ENCODE assay signal across 35 cellular contexts in genomic region chr11:70620510-70621184, GRCh38.
DNase-seq lines count a peak whose midpoint lies in the region; ATAC-seq, FAIRE-seq and TF ChIP-seq lines count a peak whose summit lies in the region.
"Had no signal": no experiment of that assay in that cellular context is flagged by ENCODE, and none has a peak within 500 bp of the region (broad histone marks: within the 10 kb centered on the region; RNA-seq: fewer than 3 reads in every experiment).

No MANE protein-coding gene starts in this region.

- no peak overlapping the region for H4K5ac ChIP-seq in IMR-90 (ENCODE audit: low read depth, low read length)

- H3K79me1 ChIP-seq in IMR-90 (ENCODE audit: low read depth in 1 of 2, low read length in 2 of 2) (no peaks in the 10 kb centered on the region), neuronal stem cell (ENCODE audit: low read depth, low read length) (peaks cover 3% of the 10 kb centered on the region)

- H4K91ac ChIP-seq in IMR-90 (ENCODE audit: insufficient read depth, low read depth, low read length) (no peak overlapping the region), neuronal stem cell (ENCODE audit: low read depth, low read length, poor library complexity) (no peak overlapping the region)

- CTCF ChIA-PET in HepG2 (lab: Yijun Ruan, JAX; ENCODE audit: low intra/inter-chr PET ratio, low total read pairs) (no interaction called here), IMR-90 (lab: Yijun Ruan, JAX) (no interaction called here)

- no TSS peak for BruUV-seq in HepG2 (replicated peaks; lab: Mats Ljungman, UMichigan)
- no TSS peak for BruUV-seq in IMR-90 (replicated peaks; lab: Mats Ljungman, UMichigan)

- DNase-seq in NCI-H82 (lab: John Stamatoyannopoulos, UW) (peak; percentile 58), NCI-H82 treated with DMSO at 0.1 percent for 48 hours (lab: John Stamatoyannopoulos, UW; ENCODE audit: unreplicated experiment) (no peak), HepG2 (ENCODE audit: low spot score) (no peak), right lobe of liver (no peak), IMR-90 (no peak), neuronal stem cell (ENCODE audit: low spot score) (no peak), KBM-7 (no peak)
- DNase-seq: 8988T; ACHN; AML-193; BE2C; C1 segment of cervical spinal cord; Caco-2; Calu3; CD4-positive, alpha-beta memory T cell; CD4-positive, alpha-beta T cell; CD4-positive, CD25-positive, alpha-beta regulatory T cell; CD8-positive, alpha-beta memory T cell; CD8-positive, alpha-beta T cell; COR-L47; DMS 273 treated with DMSO at 0.1 percent for 48 hours; DMS153; DMS53; DMS79; DMS79 treated with DMSO at 0.1 percent for 48 hours; DND-41; EL had no signal

- H2AK9ac ChIP-seq in IMR-90 (replicated peaks; ENCODE audit: low read depth, low read length, poor library complexity): no peak overlapping the region

- H4K20me1 ChIP-seq in HepG2 (ENCODE audit: insufficient read depth, low read length) (peaks cover 4% of the 10 kb centered on the region; the same call in 1 of the 2 replicates), IMR-90 (ENCODE audit: insufficient read depth, low read length) (no peaks in the 10 kb centered on the region; the same call in 1 of the 2 replicates)
- H4K20me1 ChIP-seq: BLaER1 had no signal

- H2BK5ac ChIP-seq in IMR-90 (ENCODE audit: low read depth, low read length, poor library complexity, severe bottlenecking) (no peak overlapping the region), neuronal stem cell (ENCODE audit: low read length) (no peak overlapping the region)

- TF ChIP-seq CTCF in HepG2 (CRISPR knock-in tag; IDR thresholded peaks at IDR 0.05) (no peak), right lobe of liver (IDR thresholded peaks at IDR 0.05) (no peak), IMR-90 (conservative IDR thresholded peaks at IDR 0.05; ENCODE audit: low read depth, low read length) (no peak)

- no peak overlapping the region for H2BK120ac ChIP-seq in IMR-90 (ENCODE audit: low read depth, low read length)
- no peak overlapping the region for H2BK120ac ChIP-seq in neuronal stem cell (ENCODE audit: low read depth, low read length)

- POLR2A ChIA-PET in HepG2 (lab: Yijun Ruan, JAX) (no interaction called here), IMR-90 (lab: Charles Lee; ENCODE audit: unreplicated experiment) (no interaction called here)

- TF ChIP-seq POLR2A in HepG2 (IDR thresholded peaks at IDR 0.05; ENCODE audit: insufficient read depth in 1 of 2, low read depth in 2 of 2, low read length in 2 of 2): no peak
- TF ChIP-seq POLR2A in right lobe of liver (IDR thresholded peaks at IDR 0.05): no peak
- no peak for TF ChIP-seq POLR2A in IMR-90 (IDR thresholded peaks at IDR 0.05; ENCODE audit: low read depth, low read length)

- FAIRE-seq in HepG2 (lab: Jason Lieb, UNC): no peak
- FAIRE-seq: A204.1, A549, D721Med had no signal

- H3K23ac ChIP-seq in IMR-90 (ENCODE audit: low read depth, low read length) (no peak overlapping the region), neuronal stem cell (ENCODE audit: low read depth, low read length, poor library complexity) (no peak overlapping the region)

- H4K8ac ChIP-seq in IMR-90 (ENCODE audit: low read depth in 2 of 2, low read length in 2 of 2): no peak overlapping the region
- H4K8ac ChIP-seq in neuronal stem cell (ENCODE audit: low read depth, low read length): no peak overlapping the region

- ATAC-seq in HepG2: no peak
- ATAC-seq in right lobe of liver: no peak
- ATAC-seq in IMR-90 (ENCODE audit: low read depth): no peak
- ATAC-seq in HG03045 (IDR thresholded peaks at IDR 0.05; ENCODE audit: unreplicated experiment): no peak
- ATAC-seq: A549; CD8-positive, alpha-beta T cell had no signal

- H3K18ac ChIP-seq in IMR-90 (ENCODE audit: low read depth, low read length) (no peak overlapping the region), neuronal stem cell (ENCODE audit: low read length) (peak overlapping the region; percentile 18)

- H3K4ac ChIP-seq in IMR-90 (ENCODE audit: low read depth, low read length) (no peak overlapping the region), neuronal stem cell (ENCODE audit: low read length) (no peak overlapping the region)

- dilution Hi-C loops in IMR-90 (cut with HindIII; ENCODE audit: low sequenced_read_pairs, unreplicated experiment): no loop called here

- H3K9ac ChIP-seq in HepG2 (ENCODE audit: insufficient read depth, low read depth, low read length) (no peak overlapping the region), IMR-90 (ENCODE audit: low read depth, low read length) (no peak overlapping the region), neuronal stem cell (ENCODE audit: low read depth, low read length, poor library complexity) (no peak overlapping the region)
- H3K9ac ChIP-seq: BLaER1; BLaER1 treated with 17β-estradiol and CSF1 and Interleukin-3, amounts not matched to agents 10 nM and 100 nM had no signal

- intact Hi-C loops in HepG2 (cut with micrococcal nuclease; ENCODE audit: unreplicated experiment): no loop called here
- intact Hi-C loops in right lobe of liver (cut with DNase I): no loop called here
- intact Hi-C loops in IMR-90 (cut with micrococcal nuclease): no loop called here

- H2BK20ac ChIP-seq in IMR-90 (ENCODE audit: low read depth, low read length): no peak overlapping the region

- H3K79me2 ChIP-seq in HepG2 (ENCODE audit: insufficient read depth, low read length): no peaks in the 10 kb centered on the region

- H2AK5ac ChIP-seq in IMR-90 (ENCODE audit: low read depth, low read length): no peak overlapping the region
- no peak overlapping the region for H2AK5ac ChIP-seq in neuronal stem cell (ENCODE audit: low read depth, low read length)

- WGBS in HepG2 (ENCODE audit: low lambda C conversion rate): 93% methylated on average over 10 of the region's 12 CpGs
- WGBS in right lobe of liver (ENCODE audit: insufficient coverage, low coverage, low lambda C conversion rate, missing lambda C conversion rate): 90% methylated on average over 7 of the region's 12 CpGs
- WGBS in IMR-90 (ENCODE audit: extremely low coverage in 2 of 2, insufficient read length in 1 of 2), 2 experiments: no CpG with 5 or more reads among the region's 12 CpGs
- no CpG with 5 or more reads among the region's 12 CpGs for WGBS in neuronal stem cell (ENCODE audit: extremely low coverage in 2 of 2, insufficient read length in 2 of 2, insufficient replicate concordance in 1 of 2), 2 donors

- no peak overlapping the region for H2AFZ ChIP-seq in HepG2 (ENCODE audit: low read length)
- H2AFZ ChIP-seq in IMR-90 (replicated peaks; ENCODE audit: low read length, poor library complexity): no peak overlapping the region
- H2AFZ ChIP-seq in neuronal stem cell (ENCODE audit: low read length): no peak overlapping the region

- H2BK15ac ChIP-seq in IMR-90 (ENCODE audit: low read depth, low read length) (no peak overlapping the region), neuronal stem cell (ENCODE audit: low read length) (no peak overlapping the region)

- H3K27me3 ChIP-seq in HepG2 (ENCODE audit: control insufficient read depth in 1 of 2, insufficient read depth in 2 of 2, low read length in 2 of 2): no peaks in the 10 kb centered on the region
- no peaks in the 10 kb centered on the region for H3K27me3 ChIP-seq in right lobe of liver
- peaks cover 5% of the 10 kb centered on the region for H3K27me3 ChIP-seq in IMR-90 (ENCODE audit: control insufficient read depth, insufficient read depth, low read length)
- H3K27me3 ChIP-seq in neuronal stem cell (ENCODE audit: control insufficient read depth in 3 of 3, insufficient read depth in 3 of 3, low read depth in 1 of 3, low read length in 3 of 3): no peaks in the 10 kb centered on the region
- H3K27me3 ChIP-seq: BE2C; BLaER1; BLaER1 treated with 17β-estradiol and CSF1 and Interleukin-3, amounts not matched to agents 10 nM and 100 nM had no signal

- TF ChIP-seq RAD21 in HepG2 (CRISPR knock-in tag; IDR thresholded peaks at IDR 0.05) (no peak), IMR-90 (IDR thresholded peaks at IDR 0.05; ENCODE audit: low read length) (no peak)

- H3K27ac ChIP-seq in HepG2 (ENCODE audit: extremely low read length, insufficient read depth, low read length): no peak overlapping the region
- H3K27ac ChIP-seq in right lobe of liver: no peak overlapping the region
- no peak overlapping the region for H3K27ac ChIP-seq in IMR-90 (ENCODE audit: insufficient read depth, low read length)
- H3K27ac ChIP-seq in neuronal stem cell (replicated peaks; ENCODE audit: low read length): no peak overlapping the region
- H3K27ac ChIP-seq: 22Rv1; A549; BLaER1; BLaER1 treated with 17β-estradiol and CSF1 and Interleukin-3, amounts not matched to agents 10 nM and 100 nM; C4-2B had no signal

- in situ Hi-C loops in HepG2 (cut with HindIII; ENCODE audit: extremely low pct_ligation_motif_present, low pct_unique_long_range_greater_than_20kb): no loop called here
- in situ Hi-C loops in IMR-90 (cut with MboI; ENCODE audit: low sequenced_read_pairs): no loop called here
- in situ Hi-C loops in KBM-7 (cut with MboI; ENCODE audit: low pct_unique_long_range_greater_than_20kb, low sequenced_read_pairs): no loop called here

- no peak overlapping the region for H2BK12ac ChIP-seq in neuronal stem cell (ENCODE audit: low read length)

- no peaks in the 10 kb centered on the region; the same call in 1 of the 2 replicates for H3K9me1 ChIP-seq in IMR-90 (ENCODE audit: insufficient read depth, low read length)

- H3K36me3 ChIP-seq in HepG2 (replicated peaks in 1 of 2; ENCODE audit: control insufficient read depth in 1 of 2, insufficient read depth in 2 of 2, low read length in 2 of 2): no peaks in the 10 kb centered on the region
- no peaks in the 10 kb centered on the region for H3K36me3 ChIP-seq in right lobe of liver
- no peaks in the 10 kb centered on the region for H3K36me3 ChIP-seq in IMR-90 (ENCODE audit: control insufficient read depth, insufficient read depth, low read length)
- H3K36me3 ChIP-seq in neuronal stem cell (replicated peaks in 1 of 2; ENCODE audit: control insufficient read depth in 2 of 2, insufficient read depth in 2 of 2, low read length in 2 of 2): no peaks in the 10 kb centered on the region
- H3K36me3 ChIP-seq: BE2C; BLaER1; BLaER1 treated with 17β-estradiol and CSF1 and Interleukin-3, amounts not matched to agents 10 nM and 100 nM had no signal

- H3K4me1 ChIP-seq in HepG2 (ENCODE audit: insufficient read depth, low read length) (peaks cover 27% of the 10 kb centered on the region), right lobe of liver (no peaks in the 10 kb centered on the region), IMR-90 (ENCODE audit: control insufficient read depth, insufficient read depth, low read length) (no peaks in the 10 kb centered on the region), neuronal stem cell (ENCODE audit: control insufficient read depth in 2 of 2, insufficient read depth in 1 of 2, low read depth in 1 of 2, low read length in 2 of 2) (peaks cover 5 to 17% of the 10 kb centered on the region in 2 donors)
- H3K4me1 ChIP-seq: A549, BE2C had no signal

- H3K14ac ChIP-seq in IMR-90 (replicated peaks; ENCODE audit: low read depth, low read length) (no peak overlapping the region), neuronal stem cell (ENCODE audit: low read length) (no peak overlapping the region)

- TF ChIP-seq EP300 in HepG2 (IDR thresholded peaks at IDR 0.05; ENCODE audit: low read depth in 2 of 2, low read length in 2 of 2) (no peak), HepG2 (CRISPR knock-in tag; IDR thresholded peaks at IDR 0.05; ENCODE audit: borderline replicate concordance) (no peak)

- H3K9me3 ChIP-seq in HepG2 (ENCODE audit: low read length) (no peaks in the 10 kb centered on the region; the same call in 1 of the 2 replicates), right lobe of liver (no peaks in the 10 kb centered on the region), IMR-90 (ENCODE audit: control insufficient read depth, insufficient read depth, low read length) (peaks cover 12% of the 10 kb centered on the region), neuronal stem cell (replicated peaks in 1 of 2; ENCODE audit: control insufficient read depth in 2 of 2, insufficient read depth in 1 of 2, low read depth in 1 of 2, low read length in 2 of 2) (peaks cover 3 to 4% of the 10 kb centered on the region in 2 donors)
- H3K9me3 ChIP-seq: BE2C had no signal

- H3K4me3 ChIP-seq in HepG2 (replicated peaks in 1 of 3; ENCODE audit: insufficient read depth in 1 of 3, low read depth in 2 of 3, low read length in 3 of 3) (no peak overlapping the region), right lobe of liver (no peak overlapping the region), IMR-90 (ENCODE audit: insufficient read depth, low read depth, low read length) (no peak overlapping the region), neuronal stem cell (ENCODE audit: low read length in 2 of 2) (no peak overlapping the region)
- H3K4me3 ChIP-seq: A549; BLaER1; BLaER1 treated with 17β-estradiol and CSF1 and Interleukin-3, amounts not matched to agents 10 nM and 100 nM had no signal

- H3K4me2 ChIP-seq in HepG2 (ENCODE audit: low read depth, low read length) (no peak overlapping the region), IMR-90 (ENCODE audit: low read depth, low read length) (no peak overlapping the region), neuronal stem cell (ENCODE audit: insufficient read depth, low read length, poor library complexity, severe bottlenecking) (no peak overlapping the region)
- H3K4me2 ChIP-seq: A549; BLaER1; BLaER1 treated with 17β-estradiol and CSF1 and Interleukin-3, amounts not matched to agents 10 nM and 100 nM had no signal

- no peak overlapping the region for H3K56ac ChIP-seq in IMR-90 (ENCODE audit: extremely low read depth, insufficient read depth, low read length)
